9 cellular contexts compared by ENCODE assay signal in the genomic region with DNA sequence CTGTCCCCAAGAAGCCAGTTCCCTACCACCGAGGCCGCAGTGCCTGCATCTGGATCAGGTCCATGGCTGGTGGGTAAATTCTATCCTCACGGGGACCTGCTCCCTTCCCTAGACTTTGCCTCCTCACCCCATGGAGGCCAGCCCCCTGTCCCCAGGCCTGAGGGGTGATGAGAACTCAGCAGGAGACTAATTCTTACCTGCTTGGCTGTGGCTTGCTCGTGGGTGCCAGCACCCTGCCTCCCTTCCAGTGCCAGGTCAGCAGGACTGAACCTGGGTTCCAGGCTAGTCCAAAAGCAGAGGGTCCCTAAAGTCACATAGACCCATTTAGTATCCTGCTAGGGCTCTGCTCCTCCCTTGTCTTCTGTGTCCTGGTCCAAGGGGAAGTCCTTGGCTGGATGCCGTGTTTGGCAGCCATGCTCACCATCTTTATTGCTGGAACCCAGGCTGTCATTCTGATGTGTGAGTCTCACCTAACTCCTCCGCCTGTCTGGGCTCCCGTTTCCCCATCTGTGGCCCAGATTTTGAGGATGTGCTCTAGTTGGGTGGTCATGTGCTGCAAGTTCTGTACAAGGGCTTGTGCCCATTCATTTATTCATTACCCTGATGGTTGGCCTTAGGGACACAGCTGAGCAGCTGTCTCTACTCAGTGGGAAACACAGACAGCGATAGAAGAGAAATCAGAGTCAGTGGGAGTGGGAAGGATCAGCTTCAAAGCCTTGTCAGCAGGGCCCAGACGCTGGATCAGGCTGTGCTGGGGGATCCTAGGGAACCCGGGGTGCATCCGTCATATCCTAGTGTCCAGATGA. TPM values are rescaled to one million over a fixed set of nuclear protein-coding genes. Genes with fewer than 3 reads are reported as not detected.
DNase-seq lines count a peak whose midpoint lies in the region; ATAC-seq, FAIRE-seq and TF ChIP-seq lines count a peak whose summit lies in the region.
"Had no signal": no experiment of that assay in that cellular context is flagged by ENCODE, and none has a peak within 500 bp of the region (broad histone marks: within the 10 kb centered on the region; RNA-seq: fewer than 3 reads in every experiment).

No MANE protein-coding gene starts in this region.

- H3K23ac ChIP-seq in neuronal stem cell (ENCODE audit: low read depth, low read length, poor library complexity), result peak overlapping the region; percentile 51

- H3K18ac ChIP-seq in neuronal stem cell (ENCODE audit: low read length), result peak overlapping the region; percentile 93

- H4K91ac ChIP-seq in neuronal stem cell (ENCODE audit: low read depth, low read length, poor library complexity), result no peak overlapping the region

- H2AK5ac ChIP-seq in neuronal stem cell (ENCODE audit: low read depth, low read length), result no peak overlapping the region

- no peak overlapping the region for H2BK120ac ChIP-seq in neuronal stem cell (ENCODE audit: low read depth, low read length)

- H2AFZ ChIP-seq in neuronal stem cell (ENCODE audit: low read length), result peak overlapping the region; percentile 99

- H3K4me1 ChIP-seq in A549 (peaks cover 8% of the 10 kb centered on the region; the same call in 1 of the 3 replicates), neuronal stem cell (ENCODE audit: control insufficient read depth in 2 of 2, insufficient read depth in 1 of 2, low read depth in 1 of 2, low read length in 2 of 2) (peaks cover 6 to 9% of the 10 kb centered on the region in 2 donors)

- no peak for TF ChIP-seq POLR2A in A549 (IDR thresholded peaks at IDR 0.05; ENCODE audit: low read length)

- peak overlapping the region; percentile 89 for H3K9ac ChIP-seq in neuronal stem cell (ENCODE audit: low read depth, low read length, poor library complexity)

- H3K4me2 ChIP-seq in A549, result peak overlapping the region; percentile 92
- peak overlapping the region; percentile 89 for H3K4me2 ChIP-seq in neuronal stem cell (ENCODE audit: insufficient read depth, low read length, poor library complexity, severe bottlenecking)

- WGBS in A549 (ENCODE audit: missing lambda C conversion rate), result 60% methylated on average over 10 of the region's 11 CpGs
- WGBS in neuronal stem cell (ENCODE audit: extremely low coverage in 2 of 2, insufficient read length in 2 of 2, insufficient replicate concordance in 1 of 2), 2 donors, result no CpG with 5 or more reads among the region's 11 CpGs

- H3K36me3 ChIP-seq in WERI-Rb-1 (peaks cover 17% of the 10 kb centered on the region; the same call in 1 of the 2 replicates), neuronal stem cell (replicated peaks in 1 of 2; ENCODE audit: control insufficient read depth in 2 of 2, insufficient read depth in 2 of 2, low read length in 2 of 2) (peaks cover 0 to 6% of the 10 kb centered on the region in 2 donors)

- no peak for FAIRE-seq in A549 (lab: Jason Lieb, UNC)
- FAIRE-seq: islet of Langerhans had no signal

- no peak for TF ChIP-seq RAD21 in A549 (conservative IDR thresholded peaks at IDR 0.05 in 1 of 2, IDR thresholded peaks at IDR 0.05 in 1 of 2)

- H3K27me3 ChIP-seq in WERI-Rb-1 (ENCODE audit: insufficient read depth, low read depth, severe bottlenecking) (no peaks in the 10 kb centered on the region), neuronal stem cell (ENCODE audit: control insufficient read depth in 3 of 3, insufficient read depth in 3 of 3, low read depth in 1 of 3, low read length in 3 of 3) (no peaks in the 10 kb centered on the region)

- no peak for DNase-seq in A549 (ENCODE audit: low read depth in 1 of 2, low spot score in 1 of 2)
- no peak for DNase-seq in WERI-Rb-1
- DNase-seq in fibroblast of the aortic adventitia (ENCODE audit: low read depth), result peak; percentile 56
- DNase-seq in neuronal stem cell (ENCODE audit: low spot score), result no peak
- no peak for DNase-seq in HPDE6-E6E7 (ENCODE audit: extremely low spot score)

- H2BK5ac ChIP-seq in neuronal stem cell (ENCODE audit: low read length), result no peak overlapping the region

- H3K9me3 ChIP-seq in A549, result no peaks in the 10 kb centered on the region
- H3K9me3 ChIP-seq in WERI-Rb-1 (ENCODE audit: severe bottlenecking), result no peaks in the 10 kb centered on the region
- no peaks in the 10 kb centered on the region for H3K9me3 ChIP-seq in neuronal stem cell (replicated peaks in 1 of 2; ENCODE audit: control insufficient read depth in 2 of 2, insufficient read depth in 1 of 2, low read depth in 1 of 2, low read length in 2 of 2)

- H3K4me3 ChIP-seq in A549 (peak overlapping the region; percentile 69), WERI-Rb-1 (ENCODE audit: low read depth, low read length) (peak overlapping the region; percentile 75), fibroblast of the aortic adventitia (ENCODE audit: low read depth, low read length) (peak overlapping the region; percentile 96), neuronal stem cell (ENCODE audit: low read length in 2 of 2) (peak overlapping the region; percentile 94 to 98)

- H3K79me1 ChIP-seq in neuronal stem cell (ENCODE audit: low read depth, low read length), result peaks cover 5% of the 10 kb centered on the region

- peak overlapping the region; percentile 79 to 93 for H3K27ac ChIP-seq in A549
- peak overlapping the region; percentile 80 for H3K27ac ChIP-seq in WERI-Rb-1
- H3K27ac ChIP-seq in neuronal stem cell (replicated peaks; ENCODE audit: low read length), result no peak overlapping the region

- no peak for TF ChIP-seq EP300 in A549 (IDR thresholded peaks at IDR 0.05)

- H3K4ac ChIP-seq in neuronal stem cell (ENCODE audit: low read length), result peak overlapping the region; percentile 57

- H2BK12ac ChIP-seq in neuronal stem cell (ENCODE audit: low read length), result no peak overlapping the region

- peak overlapping the region; percentile 14 for H3K14ac ChIP-seq in neuronal stem cell (ENCODE audit: low read length)

- POLR2A ChIA-PET in A549 (lab: Yijun Ruan, JAX), result interaction anchor here (1.2 to 3.2 kb wide), 2 partner anchors 24 to 31 kb away, joined by 5 to 11 read pairs; a partner anchor contains a TSS

- ATAC-seq in A549, result peak; percentile 15; a peak in 5 of 6 replicates
- peak; percentile 6 for ATAC-seq in GM21515 (IDR thresholded peaks at IDR 0.05; ENCODE audit: unreplicated experiment)
- no peak for ATAC-seq in GM18502 (IDR thresholded peaks at IDR 0.05; ENCODE audit: poor library complexity, unreplicated experiment)
- no peak for ATAC-seq in HG02970 (IDR thresholded peaks at IDR 0.05; ENCODE audit: low FRiP score, unreplicated experiment)

- H2BK15ac ChIP-seq in neuronal stem cell (ENCODE audit: low read length), result no peak overlapping the region

- no peak overlapping the region for H4K8ac ChIP-seq in neuronal stem cell (ENCODE audit: low read depth, low read length)

- TF ChIP-seq CTCF in A549 (IDR thresholded peaks at IDR 0.05) (no peak), WERI-Rb-1 (IDR thresholded peaks at IDR 0.05; ENCODE audit: low read depth, low read length) (no peak), fibroblast of the aortic adventitia (IDR thresholded peaks at IDR 0.05; ENCODE audit: insufficient read depth, low read length) (no peak)

- CTCF ChIA-PET in A549 (lab: Yijun Ruan, JAX), result interaction anchor here (1.0 to 1.7 kb wide), 3 partner anchors 43 to 66 kb away, joined by 3 to 4 read pairs (median 4); no protein-coding TSS in a partner anchor

TF ChIP-seq in A549, 52 proteins besides CTCF, POLR2A, EP300 and RAD21 (continues in another document):
- TF ChIP-seq, protein P1, sequence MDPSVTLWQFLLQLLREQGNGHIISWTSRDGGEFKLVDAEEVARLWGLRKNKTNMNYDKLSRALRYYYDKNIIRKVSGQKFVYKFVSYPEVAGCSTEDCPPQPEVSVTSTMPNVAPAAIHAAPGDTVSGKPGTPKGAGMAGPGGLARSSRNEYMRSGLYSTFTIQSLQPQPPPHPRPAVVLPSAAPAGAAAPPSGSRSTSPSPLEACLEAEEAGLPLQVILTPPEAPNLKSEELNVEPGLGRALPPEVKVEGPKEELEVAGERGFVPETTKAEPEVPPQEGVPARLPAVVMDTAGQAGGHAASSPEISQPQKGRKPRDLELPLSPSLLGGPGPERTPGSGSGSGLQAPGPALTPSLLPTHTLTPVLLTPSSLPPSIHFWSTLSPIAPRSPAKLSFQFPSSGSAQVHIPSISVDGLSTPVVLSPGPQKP (IDR thresholded peaks at IDR 0.05; ENCODE audit: low read depth, low read length), result no peak
- TF ChIP-seq SREBF2 (IDR thresholded peaks at IDR 0.05) (no peak), KDM1A (IDR thresholded peaks at IDR 0.05; ENCODE audit: low read depth) (no peak)
- TF ChIP-seq, protein P2, sequence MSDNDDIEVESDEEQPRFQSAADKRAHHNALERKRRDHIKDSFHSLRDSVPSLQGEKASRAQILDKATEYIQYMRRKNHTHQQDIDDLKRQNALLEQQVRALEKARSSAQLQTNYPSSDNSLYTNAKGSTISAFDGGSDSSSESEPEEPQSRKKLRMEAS (IDR thresholded peaks at IDR 0.05), result no peak

RNA-seq across cellular contexts. Expression of a gene that starts 0.9 kb away (rescaled TPM):
- polyA plus RNA-seq in A549 (2011; rRNA removed) (13.2 and 22.3 TPM in 2 replicates), A549 (2017; fragmentation: RNase III; extraction: RNeasy Plus Mini Kit Qiagen cat#74134 plus additional on column Dnase treatment) (21.9 to 25.9 TPM (median 25.8 TPM) in 3 replicates)
- polyA plus RNA-seq in A549 (2012; cell fraction: cytosol; rRNA removed), result 12.5 and 21.2 TPM in 2 replicates
- 30.6 and 31.6 TPM in 2 replicates for polyA plus RNA-seq in A549 (2012; cell fraction: nucleus; rRNA removed)
- 32.2 and 32.4 TPM in 2 replicates for polyA minus RNA-seq in A549 (2011; rRNA and poly(A)+ RNA removed)
- total RNA-seq in fibroblast of the aortic adventitia (ENCODE audit: low replicate concordance), result 35.1 and 50.9 TPM in 2 replicates
- polyA plus RNA-seq in neuronal stem cell (2013, experiment 1 of 2), result 23.8 TPM
- polyA plus RNA-seq in neuronal stem cell (2013, experiment 2 of 2), result 24.2 TPM

RNA-seq across cellular contexts. Expression of a gene that starts 24.4 kb away (rescaled TPM):
- polyA plus RNA-seq in A549 (2011; rRNA removed), result 11.0 and 14.4 TPM in 2 replicates
- polyA plus RNA-seq in A549 (2012; cell fraction: cytosol; rRNA removed), result 11.0 and 12.7 TPM in 2 replicates
- 39.8 and 45.7 TPM in 2 replicates for polyA plus RNA-seq in A549 (2012; cell fraction: nucleus; rRNA removed)
- 9.7 to 12.2 TPM (median 11.3 TPM) in 3 replicates for polyA plus RNA-seq in A549 (2017; fragmentation: RNase III; extraction: RNeasy Plus Mini Kit Qiagen cat#74134 plus additional on column Dnase treatment)
- 13.3 and 19.5 TPM in 2 replicates for polyA minus RNA-seq in A549 (2011; rRNA and poly(A)+ RNA removed)
- 11.5 and 30.7 TPM in 2 replicates for total RNA-seq in fibroblast of the aortic adventitia (ENCODE audit: low replicate concordance)
- polyA plus RNA-seq in neuronal stem cell (2013, experiment 1 of 2), result 3.1 TPM
- polyA plus RNA-seq in neuronal stem cell (2013, experiment 2 of 2), result 3.5 TPM

RNA-seq across cellular contexts. Expression of a gene that starts 44.4 kb away (rescaled TPM):
- 3.7 and 3.9 TPM in 2 replicates for polyA plus RNA-seq in A549 (2011; rRNA removed)
- 6.4 and 8.1 TPM in 2 replicates for polyA plus RNA-seq in A549 (2012; cell fraction: cytosol; rRNA removed)
- polyA plus RNA-seq in A549 (2012; cell fraction: nucleus; rRNA removed), result 10.0 and 10.8 TPM in 2 replicates
- polyA plus RNA-seq in A549 (2017; fragmentation: RNase III; extraction: RNeasy Plus Mini Kit Qiagen cat#74134 plus additional on column Dnase treatment), result 5.4 to 7.3 TPM (median 6.5 TPM) in 3 replicates
- polyA minus RNA-seq in A549 (2011; rRNA and poly(A)+ RNA removed), result 3.8 and 4.2 TPM in 2 replicates
- total RNA-seq in fibroblast of the aortic adventitia (ENCODE audit: low replicate concordance), result not detected in 2 replicates
- polyA plus RNA-seq in neuronal stem cell (2013, experiment 1 of 2), result 0.08 TPM
- polyA plus RNA-seq in neuronal stem cell (2013, experiment 2 of 2), result 0.07 TPM

Comparison
In these comparisons a context has a peak if more than half of its experiments do, and no peak if none do; other contexts are left out.
1. ATAC-seq: peak in A549 (2 of 2) and GM21515 (single experiment); none in GM18502 (single experiment) and HG02970 (single experiment).
2. Peak in every context shown above with its lines, with median percentiles within 50 percentile points of each other: H3K4me3 ChIP-seq.